Comparison of ENCODE assay signal across 8 cellular contexts in the genomic region with DNA sequence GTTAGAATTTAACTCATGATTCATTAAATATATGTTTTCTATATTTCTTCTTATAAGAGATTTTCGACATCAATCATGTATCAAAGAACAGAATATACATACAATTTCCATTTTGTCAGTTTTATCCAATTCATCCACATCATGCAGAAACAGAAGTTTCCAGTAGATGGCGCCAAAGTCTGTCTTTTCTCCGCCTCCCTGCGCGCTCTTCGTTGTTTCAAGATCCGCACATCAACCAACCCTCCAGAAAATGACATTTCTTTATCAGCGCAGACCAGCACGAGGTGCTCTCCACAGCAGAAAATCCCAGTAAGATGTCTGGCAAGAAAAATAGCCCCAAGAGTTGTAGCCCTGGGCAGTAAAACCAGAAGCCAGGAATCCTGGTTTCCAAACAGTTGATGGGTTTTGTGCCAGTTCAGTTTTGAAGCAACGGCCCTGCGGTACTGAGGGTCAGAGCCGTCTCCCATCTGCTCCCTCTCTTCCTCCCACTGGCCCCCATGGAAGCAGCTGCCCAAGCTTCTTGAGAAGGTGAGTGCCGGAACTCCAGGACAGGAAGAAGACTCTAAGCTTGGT. TPM values are rescaled to one million over a fixed set of nuclear protein-coding genes. Genes with fewer than 3 reads are reported as not detected.
DNase-seq lines count a peak whose midpoint lies in the region; ATAC-seq and TF ChIP-seq lines count a peak whose summit lies in the region.

No MANE protein-coding gene starts in this region.

- intact Hi-C loops in Caco-2 (cut with micrococcal nuclease; ENCODE audit: unreplicated experiment), result loop anchor here (1.0 to 10.0 kb wide), 7 partner anchors 211 to 1283 kb away; partner anchors contain the start of gene HEATR1

- DNase-seq in Caco-2, result peak in 1 of 2 experiments; percentile 65
- DNase-seq in NCI-H526 (lab: John Stamatoyannopoulos, UW), result peak; percentile 4 to 54
- peak; percentile 53 for DNase-seq in activated CD4-positive, alpha-beta T cell treated with anti-CD3 and anti-CD28 coated beads, Interleukin-2, amount 50 U/mL, for 1 hour
- peak; percentile 66 for DNase-seq in ecto neural progenitor cell (ENCODE audit: low spot score)
- peak; percentile 83 for DNase-seq in medulla oblongata (ENCODE audit: extremely low spot score)
- peak; percentile 75 for DNase-seq in stimulated activated CD8-positive, alpha-beta memory T cell treated with anti-CD3 and anti-CD28 coated beads, Interleukin-4, amount 100 ng/mL, for 48 hours

- no TSS peak for BruUV-seq in Caco-2 (replicated peaks; lab: Mats Ljungman, UMichigan)

- H3K9me3 ChIP-seq in Caco-2, result no peaks in the 10 kb centered on the region
- no peaks in the 10 kb centered on the region for H3K9me3 ChIP-seq in HEK293 (ENCODE audit: control insufficient read depth, insufficient read depth, low read depth, low read length)

- no peaks in the 10 kb centered on the region for H3K9me3 Mint-ChIP-seq in Caco-2 (ENCODE audit: unreplicated experiment)

- TF ChIP-seq CTCF in Caco-2 (IDR thresholded peaks at IDR 0.05; ENCODE audit: insufficient read depth in 1 of 2, low read depth in 1 of 2, low read length in 1 of 2, severe bottlenecking in 1 of 2, unreplicated experiment in 1 of 2) (peak; percentile 70 to 79), HEK293 (tag by site-specific recombination; IDR thresholded peaks at IDR 0.05) (peak; percentile 94)

- no peaks in the 10 kb centered on the region for H3K27me3 Mint-ChIP-seq in Caco-2 (ENCODE audit: insufficient read depth, unreplicated experiment)

- no peak overlapping the region for H3K27ac Mint-ChIP-seq in Caco-2 (ENCODE audit: unreplicated experiment)

- no peaks in the 10 kb centered on the region for H3K36me3 Mint-ChIP-seq in Caco-2 (ENCODE audit: insufficient read depth, unreplicated experiment)

- H3K36me3 ChIP-seq in Caco-2 (ENCODE audit: control insufficient read depth, insufficient read depth, low read length), result no peaks in the 10 kb centered on the region
- H3K36me3 ChIP-seq in HEK293 (ENCODE audit: control insufficient read depth in 2 of 2, insufficient read depth in 1 of 2, low read length in 2 of 2), result no peaks in the 10 kb centered on the region

- H3K4me1 ChIP-seq in Caco-2 (no peaks in the 10 kb centered on the region), HEK293 (ENCODE audit: control insufficient read depth, insufficient read depth, low read length) (no peaks in the 10 kb centered on the region)

- CTCF ChIA-PET in Caco-2 (lab: Charles Lee) (no interaction called here), HEK293 (lab: Yijun Ruan, JAX) (interaction anchor here (0.6 to 5.9 kb wide), 23 partner anchors 10 to 748 kb away, joined by 3 to 37 read pairs (median 4); partner anchors contain the start of gene EDARADD)

- ATAC-seq in HG03469 (IDR thresholded peaks at IDR 0.05; ENCODE audit: unreplicated experiment), result no peak

- no peak overlapping the region for H3K4me3 ChIP-seq in Caco-2 (ENCODE audit: low read depth, low read length)
- no peak overlapping the region for H3K4me3 ChIP-seq in HEK293 (ENCODE audit: low read depth, low read length)

- no peaks in the 10 kb centered on the region for H3K4me1 Mint-ChIP-seq in Caco-2 (ENCODE audit: low read depth, unreplicated experiment)

- POLR2A ChIA-PET in Caco-2 (lab: Charles Lee), result no interaction called here
- POLR2A ChIA-PET in HEK293 (lab: Yijun Ruan, JAX), result no interaction called here

- no peak overlapping the region for H3K27ac ChIP-seq in HEK293 (ENCODE audit: extremely low read depth, low read depth, low read length)

- no peak overlapping the region for H3K4me3 Mint-ChIP-seq in Caco-2 (ENCODE audit: unreplicated experiment)

- H3K27me3 ChIP-seq in Caco-2 (replicated peaks; ENCODE audit: control insufficient read depth, insufficient read depth, low read length), result no peaks in the 10 kb centered on the region

TF ChIP-seq in HEK293, 187 proteins besides CTCF, POLR2A, EP300 and RAD21 (continues in another document):
- TF ChIP-seq ZNF623 (tag by site-specific recombination; IDR thresholded peaks at IDR 0.05), result no peak
- no peak for TF ChIP-seq ZNF138 (tag by site-specific recombination; IDR thresholded peaks at IDR 0.05; ENCODE audit: borderline replicate concordance)
- TF ChIP-seq ZNF518A (tag by site-specific recombination; conservative IDR thresholded peaks at IDR 0.05; ENCODE audit: low read depth), result no peak
- no peak for TF ChIP-seq SP3 (tag by site-specific recombination; IDR thresholded peaks at IDR 0.05)
- TF ChIP-seq ZNF157 (tag by site-specific recombination; IDR thresholded peaks at IDR 0.05), result no peak
- no peak for TF ChIP-seq ZNF596 (tag by site-specific recombination; IDR thresholded peaks at IDR 0.05)
- 0 out of 2 replicates have a peak, but pooled peaks have one; percentile 3 for TF ChIP-seq ZBTB11 (tag by site-specific recombination; conservative IDR thresholded peaks at IDR 0.05; ENCODE audit: low read depth)
- peak; percentile 55; the same call in 1 of the 2 replicates for TF ChIP-seq ZBTB17 (tag by site-specific recombination; IDR thresholded peaks at IDR 0.05)
- no peak for TF ChIP-seq ZNF266 (tag by site-specific recombination; IDR thresholded peaks at IDR 0.05; ENCODE audit: low read depth)
- TF ChIP-seq ZNF629 (tag by site-specific recombination; IDR thresholded peaks at IDR 0.05), result peak; percentile 47; the same call in 1 of the 2 replicates
- TF ChIP-seq ZNF335 (tag by site-specific recombination; conservative IDR thresholded peaks at IDR 0.05), result peak; percentile 10; the same call in 1 of the 2 replicates
- no peak for TF ChIP-seq ZNF175 (tag by site-specific recombination; IDR thresholded peaks at IDR 0.05)
- TF ChIP-seq ZFP37 (tag by site-specific recombination; IDR thresholded peaks at IDR 0.05), result 0 out of 2 replicates have a peak, but pooled peaks have one; percentile 21
- no peak for TF ChIP-seq ZNF311 (tag by site-specific recombination; IDR thresholded peaks at IDR 0.05; ENCODE audit: borderline replicate concordance)

RNA-seq across cellular contexts. Expression of gene GPR137B, which starts 38.6 kb away (rescaled TPM):
- 5.5 and 5.9 TPM in 2 replicates for total RNA-seq in Caco-2 (2022)

RNA-seq across cellular contexts. Expression of gene NID1, which starts 38.8 kb away (rescaled TPM):
- total RNA-seq in Caco-2 (2022), result 43.7 and 48.5 TPM in 2 replicates
